Comparison of ENCODE assay signal across 7 cellular contexts in the genomic region with DNA sequence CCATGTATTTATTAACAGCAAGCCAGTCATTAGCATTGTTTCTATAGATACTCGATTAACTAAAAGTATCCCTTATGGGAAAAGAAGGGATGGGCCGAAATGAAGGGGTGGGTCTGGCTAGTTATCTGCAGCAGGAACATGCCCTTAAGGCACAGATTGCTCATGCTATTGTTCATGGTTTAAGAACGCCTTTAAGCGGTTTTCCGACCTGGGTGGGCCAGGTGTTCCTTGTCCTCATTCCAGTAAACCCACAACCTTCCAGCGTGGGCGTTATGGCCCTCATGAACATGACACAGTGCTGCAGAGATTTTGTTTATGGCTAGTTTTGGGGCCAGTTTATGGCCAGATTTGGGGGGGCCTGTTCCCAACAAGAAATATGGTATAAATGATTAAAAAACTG. TPM values are rescaled to one million over a fixed set of nuclear protein-coding genes. Genes with fewer than 3 reads are reported as not detected.
"Had no signal": no experiment of that assay in that cellular context is flagged by ENCODE, and none has a peak within 500 bp of the region (broad histone marks: within the 10 kb centered on the region; RNA-seq: fewer than 3 reads in every experiment).

No MANE protein-coding gene starts in this region.

RNA-seq across cellular contexts. Expression of a gene that starts 7.6 kb away (rescaled TPM):
- total RNA-seq: M059J, NCI-H460, OCI-LY7, PC-9, Right ventricle myocardium superior, SJSA1 had no signal
- polyA plus RNA-seq: SK-N-SH had no signal

RNA-seq across cellular contexts. Expression of a gene that starts 8.7 kb away (rescaled TPM):
- total RNA-seq: M059J, NCI-H460, OCI-LY7, PC-9, Right ventricle myocardium superior, SJSA1 had no signal

RNA-seq across cellular contexts. Expression of a gene that starts 14.0 kb away (rescaled TPM):
- total RNA-seq: M059J, NCI-H460, OCI-LY7, PC-9, Right ventricle myocardium superior, SJSA1 had no signal
- polyA plus RNA-seq: SK-N-SH had no signal

RNA-seq across cellular contexts. Expression of a gene that starts 25.1 kb away (rescaled TPM):
- total RNA-seq: M059J, NCI-H460, OCI-LY7, PC-9, Right ventricle myocardium superior, SJSA1 had no signal
- polyA plus RNA-seq: SK-N-SH had no signal

RNA-seq across cellular contexts. Expression of a gene that starts 51.5 kb away (rescaled TPM):
- total RNA-seq: M059J, NCI-H460, OCI-LY7, PC-9, Right ventricle myocardium superior, SJSA1 had no signal
- polyA plus RNA-seq: SK-N-SH had no signal
